13 cellular contexts compared by ENCODE assay signal in genomic region chr14:104223101-104223809, GRCh38.
DNase-seq lines count a peak whose midpoint lies in the region; ATAC-seq, FAIRE-seq and TF ChIP-seq lines count a peak whose summit lies in the region.
"Had no signal": no experiment of that assay in that cellular context is flagged by ENCODE, and none has a peak within 500 bp of the region (broad histone marks: within the 10 kb centered on the region; RNA-seq: fewer than 3 reads in every experiment).

No MANE protein-coding gene starts in this region.

- H3K9me3 Mint-ChIP-seq in naive thymus-derived CD4-positive, alpha-beta T cell = peaks cover 0 to 6% (median 0%) of the 10 kb centered on the region in 11 donors
- H3K9me3 Mint-ChIP-seq in neural progenitor cell = no peaks in the 10 kb centered on the region
- H3K9me3 Mint-ChIP-seq: CD4-positive, alpha-beta T cell; dendritic cell treated with granulocyte-macrophage colony-stimulating factor and Interleukin-4, amounts not matched to agents 40 ng/mL and 50 ng/mL, for 4 days; natural killer cell had no signal

- TF ChIP-seq CTCF in D721Med (IDR thresholded peaks at IDR 0.05; ENCODE audit: insufficient read depth, missing control alignments) (no peak), neural progenitor cell (IDR thresholded peaks at IDR 0.05) (no peak)

- H3K27ac ChIP-seq in duodenal mucosa (ENCODE audit: low read depth, low read length) (peak overlapping the region; percentile 20), neural progenitor cell (no peak overlapping the region)
- H3K27ac ChIP-seq in naive thymus-derived CD4-positive, alpha-beta T cell (ENCODE audit: low read depth, low read length) = no peak overlapping the region

- CTCF ChIA-PET in naive thymus-derived CD4-positive, alpha-beta T cell (lab: Charles Lee) = no interaction called here

- no peaks in the 10 kb centered on the region for H3K79me2 ChIP-seq in neural progenitor cell (ENCODE audit: low read depth)

- no peak overlapping the region for H3K4me2 ChIP-seq in neural progenitor cell

- H2AFZ ChIP-seq in neural progenitor cell (replicated peaks) = no peak overlapping the region

- H3K27me3 ChIP-seq in duodenal mucosa (ENCODE audit: control insufficient read depth in 1 of 2, insufficient read depth in 2 of 2, low read length in 2 of 2) (no peaks in the 10 kb centered on the region), neural progenitor cell (no peaks in the 10 kb centered on the region)
- peaks cover 0 to 5% of the 10 kb centered on the region in 2 donors for H3K27me3 ChIP-seq in naive thymus-derived CD4-positive, alpha-beta T cell (ENCODE audit: control insufficient read depth in 2 of 2, insufficient read depth in 2 of 2, low read length in 2 of 2)

- FAIRE-seq in D721Med (lab: Jason Lieb, UNC) = no peak
- FAIRE-seq: GM12891 had no signal

- intact Hi-C loops in naive thymus-derived CD4-positive, alpha-beta T cell (cut with micrococcal nuclease) = no loop called here

- peaks cover 4 to 8% of the 10 kb centered on the region in 2 donors for H3K9me3 ChIP-seq in duodenal mucosa (ENCODE audit: control insufficient read depth in 1 of 2, low read length in 2 of 2)
- no peaks in the 10 kb centered on the region for H3K9me3 ChIP-seq in naive thymus-derived CD4-positive, alpha-beta T cell (ENCODE audit: control insufficient read depth in 2 of 3, low read length in 3 of 3)
- H3K9me3 ChIP-seq in neural progenitor cell (ENCODE audit: low read depth) = no peaks in the 10 kb centered on the region

- H3F3A ChIP-seq in neural progenitor cell (ENCODE audit: low read depth) = no peaks in the 10 kb centered on the region

- peak overlapping the region in 1 of 2 donors; percentile 65 for H3K9ac ChIP-seq in duodenal mucosa (ENCODE audit: low read depth in 1 of 2, low read length in 2 of 2)
- H3K9ac ChIP-seq in neural progenitor cell = no peak overlapping the region

- peak overlapping the region in 2 of 10 donors; percentile 6 to 47 for H3K4me3 Mint-ChIP-seq in naive thymus-derived CD4-positive, alpha-beta T cell
- H3K4me3 Mint-ChIP-seq in neural progenitor cell = no peak overlapping the region
- H3K4me3 Mint-ChIP-seq: CD4-positive, alpha-beta T cell; dendritic cell treated with granulocyte-macrophage colony-stimulating factor and Interleukin-4, amounts not matched to agents 40 ng/mL and 50 ng/mL, for 4 days; natural killer cell had no signal

- H3K4me1 ChIP-seq in duodenal mucosa (ENCODE audit: control insufficient read depth in 1 of 2, insufficient read depth in 2 of 2, low read length in 2 of 2) (peaks cover 13 to 23% of the 10 kb centered on the region in 2 donors), neural progenitor cell (peaks cover 36% of the 10 kb centered on the region)
- peaks cover 0 to 8% of the 10 kb centered on the region in 2 donors for H3K4me1 ChIP-seq in naive thymus-derived CD4-positive, alpha-beta T cell (ENCODE audit: control insufficient read depth in 2 of 2, insufficient read depth in 2 of 2, low read length in 2 of 2)

- no peak overlapping the region for H3K27ac Mint-ChIP-seq in naive thymus-derived CD4-positive, alpha-beta T cell
- no peak overlapping the region for H3K27ac Mint-ChIP-seq in neural progenitor cell
- H3K27ac Mint-ChIP-seq: CD4-positive, alpha-beta T cell; dendritic cell treated with granulocyte-macrophage colony-stimulating factor and Interleukin-4, amounts not matched to agents 40 ng/mL and 50 ng/mL, for 4 days; natural killer cell had no signal

- POLR2A ChIA-PET in naive thymus-derived CD4-positive, alpha-beta T cell (lab: Charles Lee) = no interaction called here

- peak; percentile 21 for ATAC-seq in naive thymus-derived CD4-positive, alpha-beta T cell
- ATAC-seq in HG02759 (IDR thresholded peaks at IDR 0.05; ENCODE audit: unreplicated experiment) = no peak
- no peak for ATAC-seq in GM19455 (IDR thresholded peaks at IDR 0.05; ENCODE audit: unreplicated experiment)
- ATAC-seq: PC-3 had no signal

- H3K36me3 Mint-ChIP-seq in naive thymus-derived CD4-positive, alpha-beta T cell = peaks cover 0 to 6% (median 0%) of the 10 kb centered on the region in 5 donors
- H3K36me3 Mint-ChIP-seq in neural progenitor cell = no peaks in the 10 kb centered on the region
- H3K36me3 Mint-ChIP-seq: natural killer cell had no signal

- no peak overlapping the region for H3K4me3 ChIP-seq in duodenal mucosa (ENCODE audit: low read depth in 1 of 2, low read length in 2 of 2)
- H3K4me3 ChIP-seq in naive thymus-derived CD4-positive, alpha-beta T cell (ENCODE audit: low read length) = no peak overlapping the region
- H3K4me3 ChIP-seq in neural progenitor cell = no peak overlapping the region

- H3K4me1 Mint-ChIP-seq in naive thymus-derived CD4-positive, alpha-beta T cell = peaks cover 12 to 31% (median 26%) of the 10 kb centered on the region in 7 donors
- H3K4me1 Mint-ChIP-seq in neural progenitor cell = peaks cover 21% of the 10 kb centered on the region

- DNase-seq in D721Med (ENCODE audit: insufficient read length, low spot score) = peak; percentile 80
- DNase-seq in NCI-H2171 treated with DMSO at 0.1 percent for 48 hours (lab: John Stamatoyannopoulos, UW) = peak; percentile 67
- DNase-seq in naive thymus-derived CD4-positive, alpha-beta T cell = no peak
- DNase-seq in neural progenitor cell (ENCODE audit: low spot score) = no peak
- no peak for DNase-seq in GM19240 (ENCODE audit: insufficient read length, low spot score)
- DNase-seq: CD4-positive, alpha-beta T cell; natural killer cell; PC-3 had no signal

- H3K27me3 Mint-ChIP-seq in naive thymus-derived CD4-positive, alpha-beta T cell = peaks cover 0 to 25% (median 12%) of the 10 kb centered on the region in 5 donors
- H3K27me3 Mint-ChIP-seq in neural progenitor cell (ENCODE audit: insufficient read depth, low read depth) = peaks cover 9% of the 10 kb centered on the region

- H3K36me3 ChIP-seq in duodenal mucosa (ENCODE audit: control insufficient read depth in 1 of 2, insufficient read depth in 2 of 2, low read length in 2 of 2) = no peaks in the 10 kb centered on the region
- no peaks in the 10 kb centered on the region for H3K36me3 ChIP-seq in naive thymus-derived CD4-positive, alpha-beta T cell (ENCODE audit: control insufficient read depth in 2 of 3, insufficient read depth in 3 of 3, low read length in 3 of 3)
- no peaks in the 10 kb centered on the region for H3K36me3 ChIP-seq in neural progenitor cell

- no peaks in the 10 kb centered on the region for H4K20me1 ChIP-seq in neural progenitor cell (ENCODE audit: low read depth)

Comparison
In these comparisons a context has a peak if more than half of its experiments do, and no peak if none do; other contexts are left out.
1. DNase-seq: peak in D721Med (single experiment) and NCI-H2171 treated with DMSO at 0.1 percent for 48 hours (single experiment); none in naive thymus-derived CD4-positive, alpha-beta T cell (0 of 9), neural progenitor cell (single experiment) and GM19240 (single experiment).